17 cellular contexts compared by ENCODE assay signal in genomic region chr1:101121975-101122374, GRCh38.
DNase-seq lines count a peak whose midpoint lies in the region; ATAC-seq and TF ChIP-seq lines count a peak whose summit lies in the region.
"Had no signal": no experiment of that assay in that cellular context is flagged by ENCODE, and none has a peak within 500 bp of the region (broad histone marks: within the 10 kb centered on the region; RNA-seq: fewer than 3 reads in every experiment).

No MANE protein-coding gene starts in this region.

- DNase-seq in activated CD4-positive, alpha-beta T cell treated with anti-CD3 and anti-CD28 coated beads, Interleukin-2, amount 10 ng/mL, durations not matched to agents 7 days and 5 days = no peak
- no peak for DNase-seq in activated CD4-positive, alpha-beta T cell treated with anti-CD3 and anti-CD28 coated beads, Interleukin-2, amount 50 U/mL, for 48 hours
- no peak for DNase-seq in natural killer cell
- DNase-seq in central memory CD4-positive, alpha-beta T cell = no peak
- DNase-seq: DND-41; foreskin melanocyte; H7; mesendoderm; NCI-H1694; stimulated activated CD4-positive, alpha-beta T cell treated with anti-CD3 and anti-CD28 coated beads, Interleukin-12 subunit alpha, Interleukin-12 subunit beta, amount 100 ng/mL, for 4 hours had no signal

- TF ChIP-seq CTCF in DOHH2 (IDR thresholded peaks at IDR 0.05; ENCODE audit: low read depth, low read length, poor library complexity, severe bottlenecking) = no peak
- no peak for TF ChIP-seq CTCF in natural killer cell (IDR thresholded peaks at IDR 0.05)

- peak overlapping the region; percentile 73 for H3K27ac Mint-ChIP-seq in activated CD4-positive, alpha-beta T cell treated with anti-CD3 and anti-CD28 coated beads, Interleukin-2, amount 10 ng/mL, durations not matched to agents 7 days and 5 days
- peak overlapping the region; percentile 10 for H3K27ac Mint-ChIP-seq in activated T-helper 17 cell treated with anti-CD3 and anti-CD28 coated beads, Interleukin-2, amount 50 U/mL, for 72 hours
- H3K27ac Mint-ChIP-seq in natural killer cell = peak overlapping the region in 1 of 2 donors; percentile 75

- no peak overlapping the region for H3K4me3 ChIP-seq in DOHH2 (ENCODE audit: low read length)
- H3K4me3 ChIP-seq: SK-N-MC, tibial nerve had no signal

- peaks cover 25% of the 10 kb centered on the region for H3K4me1 ChIP-seq in DOHH2 (ENCODE audit: control insufficient read depth, low read length)
- H3K4me1 ChIP-seq: tibial nerve had no signal

- peaks cover 64% of the 10 kb centered on the region for H3K4me1 Mint-ChIP-seq in activated CD4-positive, alpha-beta T cell treated with anti-CD3 and anti-CD28 coated beads, Interleukin-2, amount 10 ng/mL, durations not matched to agents 7 days and 5 days
- peaks cover 28% of the 10 kb centered on the region for H3K4me1 Mint-ChIP-seq in activated T-helper 17 cell treated with anti-CD3 and anti-CD28 coated beads, Interleukin-2, amount 50 U/mL, for 72 hours
- peaks cover 23 to 34% of the 10 kb centered on the region in 2 donors for H3K4me1 Mint-ChIP-seq in natural killer cell

- H3K27ac ChIP-seq in DOHH2 (ENCODE audit: low read depth, low read length) = no peak overlapping the region
- H3K27ac ChIP-seq: SK-N-MC, tibial nerve had no signal

- H3K9me3 Mint-ChIP-seq in activated CD4-positive, alpha-beta T cell treated with anti-CD3 and anti-CD28 coated beads, Interleukin-2, amount 10 ng/mL, durations not matched to agents 7 days and 5 days = peaks cover 10% of the 10 kb centered on the region
- no peaks in the 10 kb centered on the region for H3K9me3 Mint-ChIP-seq in activated T-helper 17 cell treated with anti-CD3 and anti-CD28 coated beads, Interleukin-2, amount 50 U/mL, for 72 hours
- no peaks in the 10 kb centered on the region for H3K9me3 Mint-ChIP-seq in natural killer cell

- no peaks in the 10 kb centered on the region for H3K36me3 ChIP-seq in DOHH2 (ENCODE audit: control insufficient read depth, low read length)
- H3K36me3 ChIP-seq: tibial nerve had no signal

- no peak for ATAC-seq in activated T-helper 17 cell treated with anti-CD3 and anti-CD28 coated beads, Interleukin-2, amount 50 U/mL, for 72 hours (replicated peaks)
- ATAC-seq in natural killer cell = no peak
- ATAC-seq in GM19452 (IDR thresholded peaks at IDR 0.05; ENCODE audit: unreplicated experiment) = no peak
- no peak for ATAC-seq in GM18907 (IDR thresholded peaks at IDR 0.05; ENCODE audit: unreplicated experiment)
- ATAC-seq: Panc1 had no signal

- POLR2A ChIA-PET in activated CD4-positive, alpha-beta T cell treated with anti-CD3 and anti-CD28 coated beads, Interleukin-2, amount 10 ng/mL, durations not matched to agents 7 days and 5 days (lab: Charles Lee) = interaction anchor here (1.0 kb wide), 1 partner anchor 114 kb away, joined by 3 read pairs; no protein-coding TSS in a partner anchor

- intact Hi-C loops in natural killer cell (cut with micrococcal nuclease) = loop anchor here (1.0 to 10.0 kb wide), 4 partner anchors 10 to 407 kb away; partner anchors contain the start of gene VCAM1

- peak overlapping the region; percentile 26 for H3K4me2 ChIP-seq in DOHH2 (ENCODE audit: low read length)

- no peaks in the 10 kb centered on the region for H3K27me3 ChIP-seq in DOHH2 (ENCODE audit: control insufficient read depth, low read length)
- H3K27me3 ChIP-seq: tibial nerve had no signal

- peak overlapping the region; percentile 47 for H3K4me3 Mint-ChIP-seq in activated CD4-positive, alpha-beta T cell treated with anti-CD3 and anti-CD28 coated beads, Interleukin-2, amount 10 ng/mL, durations not matched to agents 7 days and 5 days
- H3K4me3 Mint-ChIP-seq in activated T-helper 17 cell treated with anti-CD3 and anti-CD28 coated beads, Interleukin-2, amount 50 U/mL, for 72 hours = peak overlapping the region; percentile 4
- peak overlapping the region; percentile 56 for H3K4me3 Mint-ChIP-seq in natural killer cell

- no peaks in the 10 kb centered on the region for H3F3A ChIP-seq in DOHH2 (ENCODE audit: control insufficient read depth, insufficient read depth)

- H3K9me3 ChIP-seq in DOHH2 (ENCODE audit: control insufficient read depth, insufficient read depth, low read length) = no peaks in the 10 kb centered on the region
- H3K9me3 ChIP-seq: tibial nerve had no signal

- peaks cover 1% of the 10 kb centered on the region for H3K27me3 Mint-ChIP-seq in activated CD4-positive, alpha-beta T cell treated with anti-CD3 and anti-CD28 coated beads, Interleukin-2, amount 10 ng/mL, durations not matched to agents 7 days and 5 days
- no peaks in the 10 kb centered on the region for H3K27me3 Mint-ChIP-seq in activated T-helper 17 cell treated with anti-CD3 and anti-CD28 coated beads, Interleukin-2, amount 50 U/mL, for 72 hours
- peaks cover 16 to 18% of the 10 kb centered on the region in 2 donors for H3K27me3 Mint-ChIP-seq in natural killer cell (ENCODE audit: low read depth in 2 of 2)

- CTCF ChIA-PET in activated CD4-positive, alpha-beta T cell treated with anti-CD3 and anti-CD28 coated beads, Interleukin-2, amount 10 ng/mL, durations not matched to agents 7 days and 5 days (lab: Charles Lee) = interaction anchor here (0.6 to 1.4 kb wide), 2 partner anchors 166 to 1062 kb away, joined by 4 to 5 read pairs; no protein-coding TSS in a partner anchor

- no peaks in the 10 kb centered on the region for H3K79me2 ChIP-seq in DOHH2 (ENCODE audit: control insufficient read depth, low read length)

- H4K20me1 ChIP-seq in DOHH2 (ENCODE audit: control insufficient read depth, insufficient read depth, low read depth, low read length) = no peaks in the 10 kb centered on the region

- H3K36me3 Mint-ChIP-seq in activated CD4-positive, alpha-beta T cell treated with anti-CD3 and anti-CD28 coated beads, Interleukin-2, amount 10 ng/mL, durations not matched to agents 7 days and 5 days (ENCODE audit: low read depth) = peaks cover 21% of the 10 kb centered on the region
- no peaks in the 10 kb centered on the region for H3K36me3 Mint-ChIP-seq in activated T-helper 17 cell treated with anti-CD3 and anti-CD28 coated beads, Interleukin-2, amount 50 U/mL, for 72 hours (ENCODE audit: low read depth)
- no peaks in the 10 kb centered on the region for H3K36me3 Mint-ChIP-seq in natural killer cell

- H3K9me2 ChIP-seq in DOHH2 (replicated peaks; ENCODE audit: control insufficient read depth, low read length) = no peaks in the 10 kb centered on the region

Comparison
In these comparisons a context has a peak if more than half of its experiments do, and no peak if none do; other contexts are left out.
1. H3K4me3 Mint-ChIP-seq: peak in every context shown above with its lines; median percentile 56 in natural killer cell; 47 in activated CD4-positive, alpha-beta T cell treated with anti-CD3 and anti-CD28 coated beads, Interleukin-2, amount 10 ng/mL, durations not matched to agents 7 days and 5 days; 4 in activated T-helper 17 cell treated with anti-CD3 and anti-CD28 coated beads, Interleukin-2, amount 50 U/mL, for 72 hours.